In genomic region chr2:206159346-206160123, GRCh38 we compare ENCODE assay signal across 8 cellular contexts. TPM values are rescaled to one million over a fixed set of nuclear protein-coding genes. Genes with fewer than 3 reads are reported as not detected.
DNase-seq lines count a peak whose midpoint lies in the region; ATAC-seq and TF ChIP-seq lines count a peak whose summit lies in the region.

TSS of gene EEF1B2 (plus strand) at chr2:206159895. CDS start at chr2:206159980, 85 bp downstream.
TSS of gene NDUFS1 (minus strand) at chr2:206159444. CDS start at chr2:206153678, 5,766 bp downstream.

- H3K27me3 Mint-ChIP-seq in dendritic cell treated with granulocyte-macrophage colony-stimulating factor and Interleukin-4, amounts not matched to agents 40 ng/mL and 50 ng/mL, for 4 days = no peaks in the 10 kb centered on the region

- DNase-seq in NCI-H774 (lab: John Stamatoyannopoulos, UW) = peak; percentile 97
- peak; percentile 95 to 96 for DNase-seq in activated CD4-positive, alpha-beta T cell treated with anti-CD3 and anti-CD28 coated beads, Interleukin-2, amount 50 U/mL, for 4 hours
- DNase-seq in left lobe of liver (ENCODE audit: low spot score) = peak; percentile 98
- DNase-seq in stimulated activated CD4-positive, alpha-beta T cell treated with anti-CD3 and anti-CD28 coated beads, Interleukin-2, amount 100 ng/mL, for 4 hours (ENCODE audit: low read depth) = peak; percentile 95

- ATAC-seq in GM19395 (IDR thresholded peaks at IDR 0.05; ENCODE audit: unreplicated experiment) (peak; percentile 90), HG03565 (IDR thresholded peaks at IDR 0.05; ENCODE audit: unreplicated experiment) (peak; percentile 86), left lobe of liver (peak; percentile 91)

- H3K4me3 Mint-ChIP-seq in dendritic cell treated with granulocyte-macrophage colony-stimulating factor and Interleukin-4, amounts not matched to agents 40 ng/mL and 50 ng/mL, for 4 days = peak within 1 kb of the TSS; percentile 97

- H3K4me1 Mint-ChIP-seq in dendritic cell treated with granulocyte-macrophage colony-stimulating factor and Interleukin-4, amounts not matched to agents 40 ng/mL and 50 ng/mL, for 4 days (ENCODE audit: low read depth) = peaks cover 40% of the 10 kb centered on the region

- H3K9me3 Mint-ChIP-seq in dendritic cell treated with granulocyte-macrophage colony-stimulating factor and Interleukin-4, amounts not matched to agents 40 ng/mL and 50 ng/mL, for 4 days = no peaks in the 10 kb centered on the region

- H3K27ac ChIP-seq in C4-2B = peak within 1 kb of the TSS; percentile 96

- TF ChIP-seq CTCF in C4-2B (conservative IDR thresholded peaks at IDR 0.05) = no peak

- intact Hi-C loops in dendritic cell treated with granulocyte-macrophage colony-stimulating factor and Interleukin-4, amounts not matched to agents 40 ng/mL and 50 ng/mL, for 4 days (cut with micrococcal nuclease) = loop anchor here (1.0 to 5.0 kb wide), 2 partner anchors 74 to 103 kb away; no protein-coding TSS in a partner anchor

- H3K27ac Mint-ChIP-seq in dendritic cell treated with granulocyte-macrophage colony-stimulating factor and Interleukin-4, amounts not matched to agents 40 ng/mL and 50 ng/mL, for 4 days = peak within 1 kb of the TSS; percentile 94

- peaks cover 63% of the 10 kb centered on the region for H3K36me3 Mint-ChIP-seq in dendritic cell treated with granulocyte-macrophage colony-stimulating factor and Interleukin-4, amounts not matched to agents 40 ng/mL and 50 ng/mL, for 4 days (ENCODE audit: low read depth)

RNA-seq across cellular contexts. Expression of gene EEF1B2, which starts in this region (rescaled TPM):
- total RNA-seq in left lobe of liver = 194 TPM

RNA-seq across cellular contexts. Expression of gene NDUFS1, which starts in this region (rescaled TPM):
- total RNA-seq in left lobe of liver = 108 TPM

Comparison
In these comparisons a context has a peak if more than half of its experiments do, and no peak if none do; other contexts are left out.
1. Peak in every context shown above with its lines: DNase-seq, ATAC-seq and H3K27ac ChIP-seq.